1 cellular context compared by ENCODE assay signal in the genomic region with DNA sequence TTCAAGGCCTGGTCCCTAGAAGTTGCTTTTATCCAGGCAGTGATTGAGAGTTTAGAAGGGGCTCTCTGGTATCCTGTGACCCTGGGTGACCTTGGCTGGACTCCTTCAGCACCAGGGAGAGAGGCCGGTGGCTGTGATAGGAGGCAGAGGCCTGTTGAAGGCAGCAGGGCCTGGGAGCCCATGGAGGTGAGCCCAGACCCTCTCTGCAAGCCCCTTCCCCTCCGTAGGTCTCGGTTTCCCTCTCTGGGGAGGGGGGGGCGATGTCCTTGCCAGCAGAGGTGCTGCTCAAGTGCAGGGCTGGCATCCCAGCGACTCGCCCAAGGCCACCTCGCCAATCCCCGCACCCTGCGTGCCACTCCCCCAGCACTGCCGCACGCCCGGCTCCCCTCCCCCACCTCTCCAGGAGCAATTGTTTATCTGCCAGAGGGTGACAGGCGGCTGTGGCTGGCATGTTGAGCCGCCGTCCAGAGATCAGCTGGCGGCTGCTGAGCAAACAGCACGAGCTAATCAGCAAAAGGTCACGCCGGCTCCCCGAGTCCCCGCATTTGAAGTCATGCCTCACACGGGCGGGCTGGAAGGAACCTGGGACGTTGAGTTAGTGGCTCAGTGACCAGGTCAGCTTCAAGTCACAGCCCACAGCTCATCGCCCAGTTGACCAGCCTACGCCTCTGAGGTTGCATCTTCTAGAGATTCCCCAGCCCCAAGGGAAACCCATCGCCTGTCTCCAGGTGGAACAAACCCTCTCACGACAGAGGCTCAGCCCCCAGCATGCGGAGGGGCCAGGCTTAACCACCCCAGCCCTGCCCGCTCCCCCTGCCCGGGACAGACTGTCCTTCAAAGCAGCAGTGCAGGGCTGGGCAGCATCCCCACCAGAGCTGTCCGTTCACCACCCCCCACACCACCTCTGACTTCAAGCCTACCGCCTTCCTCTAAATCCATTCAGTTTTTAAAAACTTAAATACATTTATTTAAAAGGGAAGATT.
TF ChIP-seq lines count a peak whose summit lies in the region.

No MANE protein-coding gene starts in this region.

TF ChIP-seq in GM23338, 12 proteins besides CTCF, POLR2A, EP300 and RAD21 (continued from another document):
- TF ChIP-seq, protein P1, sequence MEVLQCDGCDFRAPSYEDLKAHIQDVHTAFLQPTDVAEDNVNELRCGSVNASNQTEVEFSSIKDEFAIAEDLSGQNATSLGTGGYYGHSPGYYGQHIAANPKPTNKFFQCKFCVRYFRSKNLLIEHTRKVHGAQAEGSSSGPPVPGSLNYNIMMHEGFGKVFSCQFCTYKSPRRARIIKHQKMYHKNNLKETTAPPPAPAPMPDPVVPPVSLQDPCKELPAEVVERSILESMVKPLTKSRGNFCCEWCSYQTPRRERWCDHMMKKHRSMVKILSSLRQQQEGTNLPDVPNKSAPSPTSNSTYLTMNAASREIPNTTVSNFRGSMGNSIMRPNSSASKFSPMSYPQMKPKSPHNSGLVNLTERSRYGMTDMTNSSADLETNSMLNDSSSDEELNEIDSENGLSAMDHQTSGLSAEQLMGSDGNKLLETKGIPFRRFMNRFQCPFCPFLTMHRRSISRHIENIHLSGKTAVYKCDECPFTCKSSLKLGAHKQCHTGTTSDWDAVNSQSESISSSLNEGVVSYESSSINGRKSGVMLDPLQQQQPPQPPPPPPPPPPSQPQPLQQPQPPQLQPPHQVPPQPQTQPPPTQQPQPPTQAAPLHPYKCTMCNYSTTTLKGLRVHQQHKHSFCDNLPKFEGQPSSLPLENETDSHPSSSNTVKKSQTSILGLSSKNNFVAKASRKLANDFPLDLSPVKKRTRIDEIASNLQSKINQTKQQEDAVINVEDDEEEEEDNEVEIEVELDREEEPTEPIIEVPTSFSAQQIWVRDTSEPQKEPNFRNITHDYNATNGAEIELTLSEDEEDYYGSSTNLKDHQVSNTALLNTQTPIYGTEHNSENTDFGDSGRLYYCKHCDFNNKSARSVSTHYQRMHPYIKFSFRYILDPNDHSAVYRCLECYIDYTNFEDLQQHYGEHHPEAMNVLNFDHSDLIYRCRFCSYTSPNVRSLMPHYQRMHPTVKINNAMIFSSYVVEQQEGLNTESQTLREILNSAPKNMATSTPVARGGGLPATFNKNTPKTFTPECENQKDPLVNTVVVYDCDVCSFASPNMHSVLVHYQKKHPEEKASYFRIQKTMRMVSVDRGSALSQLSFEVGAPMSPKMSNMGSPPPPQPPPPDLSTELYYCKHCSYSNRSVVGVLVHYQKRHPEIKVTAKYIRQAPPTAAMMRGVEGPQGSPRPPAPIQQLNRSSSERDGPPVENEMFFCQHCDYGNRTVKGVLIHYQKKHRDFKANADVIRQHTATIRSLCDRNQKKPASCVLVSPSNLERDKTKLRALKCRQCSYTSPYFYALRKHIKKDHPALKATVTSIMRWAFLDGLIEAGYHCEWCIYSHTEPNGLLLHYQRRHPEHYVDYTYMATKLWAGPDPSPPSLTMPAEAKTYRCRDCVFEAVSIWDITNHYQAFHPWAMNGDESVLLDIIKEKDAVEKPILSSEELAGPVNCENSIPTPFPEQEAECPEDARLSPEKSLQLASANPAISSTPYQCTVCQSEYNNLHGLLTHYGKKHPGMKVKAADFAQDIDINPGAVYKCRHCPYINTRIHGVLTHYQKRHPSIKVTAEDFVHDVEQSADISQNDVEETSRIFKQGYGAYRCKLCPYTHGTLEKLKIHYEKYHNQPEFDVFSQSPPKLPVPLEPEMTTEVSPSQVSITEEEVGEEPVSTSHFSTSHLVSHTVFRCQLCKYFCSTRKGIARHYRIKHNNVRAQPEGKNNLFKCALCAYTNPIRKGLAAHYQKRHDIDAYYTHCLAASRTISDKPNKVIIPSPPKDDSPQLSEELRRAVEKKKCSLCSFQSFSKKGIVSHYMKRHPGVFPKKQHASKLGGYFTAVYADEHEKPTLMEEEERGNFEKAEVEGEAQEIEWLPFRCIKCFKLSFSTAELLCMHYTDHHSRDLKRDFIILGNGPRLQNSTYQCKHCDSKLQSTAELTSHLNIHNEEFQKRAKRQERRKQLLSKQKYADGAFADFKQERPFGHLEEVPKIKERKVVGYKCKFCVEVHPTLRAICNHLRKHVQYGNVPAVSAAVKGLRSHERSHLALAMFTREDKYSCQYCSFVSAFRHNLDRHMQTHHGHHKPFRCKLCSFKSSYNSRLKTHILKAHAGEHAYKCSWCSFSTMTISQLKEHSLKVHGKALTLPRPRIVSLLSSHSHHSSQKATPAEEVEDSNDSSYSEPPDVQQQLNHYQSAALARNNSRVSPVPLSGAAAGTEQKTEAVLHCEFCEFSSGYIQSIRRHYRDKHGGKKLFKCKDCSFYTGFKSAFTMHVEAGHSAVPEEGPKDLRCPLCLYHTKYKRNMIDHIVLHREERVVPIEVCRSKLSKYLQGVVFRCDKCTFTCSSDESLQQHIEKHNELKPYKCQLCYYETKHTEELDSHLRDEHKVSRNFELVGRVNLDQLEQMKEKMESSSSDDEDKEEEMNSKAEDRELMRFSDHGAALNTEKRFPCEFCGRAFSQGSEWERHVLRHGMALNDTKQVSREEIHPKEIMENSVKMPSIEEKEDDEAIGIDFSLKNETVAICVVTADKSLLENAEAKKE (CRISPR knock-in tag; IDR thresholded peaks at IDR 0.05), result no peak
